ENCODE assay signal across 4 cellular contexts in the genomic region with DNA sequence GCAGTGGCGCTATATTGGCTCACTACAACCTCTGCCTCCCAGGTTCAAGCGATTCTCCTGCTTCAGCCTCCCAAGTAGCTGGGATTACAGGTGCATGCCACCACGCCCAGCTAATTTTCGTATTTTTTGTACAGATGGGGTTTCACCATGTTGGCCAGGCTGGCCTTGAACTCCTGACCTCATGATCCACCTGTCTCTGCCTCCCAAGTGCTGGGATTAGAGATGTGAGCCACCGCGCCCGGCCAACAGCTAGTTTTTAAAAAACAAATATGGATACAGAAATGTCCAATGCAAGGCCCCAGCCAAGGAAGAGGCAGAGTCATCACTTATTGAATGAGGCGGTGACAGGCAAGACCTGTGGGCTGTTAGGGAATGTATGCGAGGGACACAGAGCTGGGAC. TPM values are rescaled to one million over a fixed set of nuclear protein-coding genes. Genes with fewer than 3 reads are reported as not detected.
"Had no signal": no experiment of that assay in that cellular context is flagged by ENCODE, and none has a peak within 500 bp of the region (broad histone marks: within the 10 kb centered on the region; RNA-seq: fewer than 3 reads in every experiment).

No MANE protein-coding gene starts in this region.

RNA-seq across cellular contexts. Expression of a gene that starts 17.3 kb away (rescaled TPM):
- total RNA-seq: HT-29 had no signal

RNA-seq across cellular contexts. Expression of a gene that starts 30.8 kb away (rescaled TPM):
- total RNA-seq: GM23248, HT-29, IMR-90, K562 had no signal
- polyA plus RNA-seq: GM23248, K562 had no signal
